In the genomic region with DNA sequence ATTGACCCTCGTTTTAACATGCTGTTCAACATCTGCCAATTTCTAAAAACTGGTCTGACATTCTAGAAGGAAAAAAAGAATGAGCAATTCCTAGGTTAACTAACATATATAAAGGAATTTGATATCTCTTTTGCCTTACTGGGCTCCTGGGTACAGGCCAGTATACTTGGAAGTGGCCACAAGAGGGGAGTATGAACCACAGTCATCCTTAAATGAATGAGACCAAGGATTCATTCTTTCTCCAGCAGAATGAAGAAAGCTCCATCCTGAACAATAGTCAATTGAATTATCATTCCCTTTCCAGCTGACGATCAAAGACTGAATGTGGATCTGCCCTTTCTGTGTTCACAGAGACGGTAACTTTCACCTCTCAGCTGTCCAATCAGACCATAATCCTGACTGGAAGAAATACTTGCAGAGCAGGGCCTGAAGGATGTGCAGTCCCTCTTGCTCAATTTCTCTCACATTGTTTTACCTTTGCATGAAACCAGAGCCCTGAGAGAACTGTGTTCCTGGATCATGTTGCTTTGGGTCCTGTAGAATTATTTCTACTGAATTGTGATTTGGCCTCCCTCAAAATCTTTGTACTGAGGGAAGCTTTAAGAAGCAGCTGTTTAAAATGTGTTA, we compare ENCODE assay signal across 8 cellular contexts. TPM values are rescaled to one million over a fixed set of nuclear protein-coding genes. Genes with fewer than 3 reads are reported as not detected.
A peak's percentile ranks its signal among the peaks of the same experiment; 100 is the strongest.
DNase-seq lines count a peak whose midpoint lies in the region; ATAC-seq and TF ChIP-seq lines count a peak whose summit lies in the region.

No MANE protein-coding gene starts in this region.

- H3K4me3 Mint-ChIP-seq in osteocyte (ENCODE audit: unreplicated experiment), result no peak overlapping the region
- no peak overlapping the region for H3K4me3 Mint-ChIP-seq in activated T-cell treated with anti-CD3 and anti-CD28 coated beads, Interleukin-2, amount 50 U/mL, for 72 hours

- no peaks in the 10 kb centered on the region for H3F3A ChIP-seq in OCI-LY1 (ENCODE audit: insufficient read depth, low read length)

- no peaks in the 10 kb centered on the region for H3K9me3 Mint-ChIP-seq in osteocyte (ENCODE audit: unreplicated experiment)
- no peaks in the 10 kb centered on the region for H3K9me3 Mint-ChIP-seq in activated T-cell treated with anti-CD3 and anti-CD28 coated beads, Interleukin-2, amount 50 U/mL, for 72 hours

- no peak overlapping the region for H3K4me2 ChIP-seq in OCI-LY1 (ENCODE audit: low read length)

- no peak overlapping the region for H3K9ac ChIP-seq in OCI-LY1 (ENCODE audit: low read length)

- no peaks in the 10 kb centered on the region for H3K4me1 ChIP-seq in OCI-LY1 (ENCODE audit: insufficient read depth, low read length, severe bottlenecking)

- no peaks in the 10 kb centered on the region for H3K27me3 ChIP-seq in OCI-LY1 (ENCODE audit: insufficient read depth, low read length)

- ATAC-seq in GM18519 (IDR thresholded peaks at IDR 0.05; ENCODE audit: low FRiP score, unreplicated experiment) (no peak), HG03469 (IDR thresholded peaks at IDR 0.05; ENCODE audit: unreplicated experiment) (no peak), HG03045 (IDR thresholded peaks at IDR 0.05; ENCODE audit: unreplicated experiment) (no peak)
- ATAC-seq in activated T-cell treated with anti-CD3 and anti-CD28 coated beads, Interleukin-2, amount 50 U/mL, for 72 hours (replicated peaks in 1 of 2), result no peak

- no peaks in the 10 kb centered on the region for H3K79me2 ChIP-seq in OCI-LY1 (ENCODE audit: insufficient read depth, low read length)

- H3K9me2 ChIP-seq in OCI-LY1 (ENCODE audit: low read depth, low read length), result no peaks in the 10 kb centered on the region

- H3K4me1 Mint-ChIP-seq in osteocyte (ENCODE audit: unreplicated experiment), result no peaks in the 10 kb centered on the region
- H3K4me1 Mint-ChIP-seq in activated T-cell treated with anti-CD3 and anti-CD28 coated beads, Interleukin-2, amount 50 U/mL, for 72 hours (ENCODE audit: low read depth), result no peaks in the 10 kb centered on the region

- no peaks in the 10 kb centered on the region for H3K36me3 Mint-ChIP-seq in osteocyte (ENCODE audit: unreplicated experiment)
- H3K36me3 Mint-ChIP-seq in activated T-cell treated with anti-CD3 and anti-CD28 coated beads, Interleukin-2, amount 50 U/mL, for 72 hours (ENCODE audit: insufficient read depth in 2 of 2), result no peaks in the 10 kb centered on the region

- peak; percentile 21 for TF ChIP-seq CTCF in GM12865 (IDR thresholded peaks at IDR 0.05; ENCODE audit: insufficient read depth, low read depth, low read length, missing control alignments)
- peak; percentile 10; the same call in 1 of the 2 replicates for TF ChIP-seq CTCF in OCI-LY1 (IDR thresholded peaks at IDR 0.05; ENCODE audit: low read length)
- TF ChIP-seq CTCF in epithelial cell of esophagus (IDR thresholded peaks at IDR 0.05; ENCODE audit: insufficient read depth, low read depth, low read length, missing control alignments), result peak; percentile 70
- TF ChIP-seq CTCF in osteocyte (IDR thresholded peaks at IDR 0.05), result peak; percentile 73

- no peaks in the 10 kb centered on the region for H3K9me3 ChIP-seq in OCI-LY1 (ENCODE audit: low read length)

- H4K20me1 ChIP-seq in OCI-LY1 (ENCODE audit: insufficient read depth, low read length), result no peaks in the 10 kb centered on the region

- no peak overlapping the region for H3K4me3 ChIP-seq in GM12865 (ENCODE audit: low read depth, low read length)
- H3K4me3 ChIP-seq in OCI-LY1 (ENCODE audit: low read depth, low read length, poor library complexity, severe bottlenecking), result no peak overlapping the region
- no peak overlapping the region for H3K4me3 ChIP-seq in epithelial cell of esophagus (ENCODE audit: low read length)

- no peak overlapping the region for H3K27ac ChIP-seq in OCI-LY1 (ENCODE audit: low read depth, low read length, poor library complexity, severe bottlenecking)

- no peaks in the 10 kb centered on the region for H3K36me3 ChIP-seq in OCI-LY1 (ENCODE audit: insufficient read depth, low read length)

- H3K27ac Mint-ChIP-seq in osteocyte (ENCODE audit: unreplicated experiment), result no peak overlapping the region
- no peak overlapping the region for H3K27ac Mint-ChIP-seq in activated T-cell treated with anti-CD3 and anti-CD28 coated beads, Interleukin-2, amount 50 U/mL, for 72 hours

- peaks cover 15% of the 10 kb centered on the region for H3K27me3 Mint-ChIP-seq in osteocyte (ENCODE audit: unreplicated experiment)
- H3K27me3 Mint-ChIP-seq in activated T-cell treated with anti-CD3 and anti-CD28 coated beads, Interleukin-2, amount 50 U/mL, for 72 hours (ENCODE audit: low read depth), result no peaks in the 10 kb centered on the region

- no peak overlapping the region for H2AFZ ChIP-seq in OCI-LY1 (ENCODE audit: low read length)

- DNase-seq in GM12865 (ENCODE audit: low read depth) (peak; percentile 11), epithelial cell of esophagus (ENCODE audit: low read depth) (peak; percentile 69), osteocyte (ENCODE audit: extremely low spot score, unreplicated experiment) (no peak)
- DNase-seq in activated T-cell treated with anti-CD3 and anti-CD28 coated beads, Interleukin-2, amount 50 U/mL, for 72 hours, result no peak

RNA-seq across cellular contexts. Expression of a gene that starts 14.8 kb away (rescaled TPM):
- total RNA-seq in osteocyte, result 4.0 TPM in 2 replicates
- not detected for total RNA-seq in activated T-cell treated with anti-CD3 and anti-CD28 coated beads, Interleukin-2, amount 50 U/mL, for 72 hours

Comparison
In these comparisons a context has a peak if more than half of its experiments do, and no peak if none do; other contexts are left out.
1. DNase-seq: peak in GM12865 (single experiment) and epithelial cell of esophagus (single experiment); none in osteocyte (single experiment) and activated T-cell treated with anti-CD3 and anti-CD28 coated beads, Interleukin-2, amount 50 U/mL, for 72 hours (0 of 2).
2. CTCF ChIP-seq: peak in every context shown above with its lines; median percentile 73 in osteocyte; 70 in epithelial cell of esophagus; 21 in GM12865; 10 in OCI-LY1.